29 cellular contexts compared by ENCODE assay signal in genomic region chrX:17328837-17329236, GRCh38.
"Had no signal": no experiment of that assay in that cellular context is flagged by ENCODE, and none has a peak within 500 bp of the region (broad histone marks: within the 10 kb centered on the region; RNA-seq: fewer than 3 reads in every experiment).

No MANE protein-coding gene starts in this region.

- H3K9me3 Mint-ChIP-seq: central memory CD8-positive, alpha-beta T cell; dendritic cell treated with granulocyte-macrophage colony-stimulating factor and Interleukin-4, amounts not matched to agents 40 ng/mL and 50 ng/mL, for 4 days; mesothelial cell of epicardium; naive thymus-derived CD4-positive, alpha-beta T cell; stimulated activated memory B cell treated with anti-CD40 and anti-IgM and Interleukin-4, amounts not matched to agents 10 μg/mL and 1 μg/mL and 100 μg/mL, for 72 hours; stimulated activated naive CD8-positive, alpha-beta T cell treated with anti-CD3 and anti-CD28 coated beads, Interleukin-15, amount 100 ng/mL, for 72 hours had no signal

- H3K27ac Mint-ChIP-seq: activated naive CD8-positive, alpha-beta T cell; dendritic cell treated with granulocyte-macrophage colony-stimulating factor and Interleukin-4, amounts not matched to agents 40 ng/mL and 50 ng/mL, for 4 days; mesothelial cell of epicardium; naive thymus-derived CD4-positive, alpha-beta T cell; stimulated activated memory B cell treated with anti-CD40 and anti-IgM and Interleukin-4, amounts not matched to agents 10 μg/mL and 1 μg/mL and 100 μg/mL, for 72 hours had no signal

- H3K4me1 ChIP-seq: pancreas, psoas muscle, sigmoid colon, upper lobe of left lung, vagina had no signal

- H3K27ac ChIP-seq: pancreas, psoas muscle, sigmoid colon, upper lobe of left lung, vagina had no signal

- H3K4me3 ChIP-seq: pancreas, psoas muscle, sigmoid colon, smooth muscle cell, upper lobe of left lung, vagina had no signal

- H3K27me3 Mint-ChIP-seq: central memory CD8-positive, alpha-beta T cell; dendritic cell treated with granulocyte-macrophage colony-stimulating factor and Interleukin-4, amounts not matched to agents 40 ng/mL and 50 ng/mL, for 4 days; stimulated activated memory B cell treated with anti-CD40 and anti-IgM and Interleukin-4, amounts not matched to agents 10 μg/mL and 1 μg/mL and 100 μg/mL, for 72 hours had no signal

- H3K27me3 ChIP-seq: pancreas, sigmoid colon, upper lobe of left lung, vagina had no signal

- H3K9me3 ChIP-seq: pancreas, psoas muscle, sigmoid colon, upper lobe of left lung, vagina had no signal

- FAIRE-seq: bronchial epithelial cell, frontal cortex had no signal

- H3K4me3 Mint-ChIP-seq: activated naive CD8-positive, alpha-beta T cell; central memory CD8-positive, alpha-beta T cell; dendritic cell treated with granulocyte-macrophage colony-stimulating factor and Interleukin-4, amounts not matched to agents 40 ng/mL and 50 ng/mL, for 4 days; mesothelial cell of epicardium; naive thymus-derived CD4-positive, alpha-beta T cell; stimulated activated memory B cell treated with anti-CD40 and anti-IgM and Interleukin-4, amounts not matched to agents 10 μg/mL and 1 μg/mL and 100 μg/mL, for 72 hours; stimulated activated naive CD8-positive, alpha-beta T cell treated with anti-CD3 and anti-CD28 coated beads, Interleukin-15, amount 100 ng/mL, for 72 hours had no signal

- H3K4me1 Mint-ChIP-seq: central memory CD8-positive, alpha-beta T cell; mesothelial cell of epicardium; naive thymus-derived CD4-positive, alpha-beta T cell; stimulated activated memory B cell treated with anti-CD40 and anti-IgM and Interleukin-4, amounts not matched to agents 10 μg/mL and 1 μg/mL and 100 μg/mL, for 72 hours; stimulated activated naive CD8-positive, alpha-beta T cell treated with anti-CD3 and anti-CD28 coated beads, Interleukin-15, amount 100 ng/mL, for 72 hours had no signal

- H3K36me3 ChIP-seq: pancreas, sigmoid colon, upper lobe of left lung, vagina had no signal

- DNase-seq: activated CD4-positive, alpha-beta T cell treated with anti-CD3 and anti-CD28 coated beads for 48 hours; activated CD4-positive, alpha-beta T cell treated with anti-CD3 and anti-CD28 coated beads, Interleukin-2, amount 50 U/mL, for 48 hours; activated CD8-positive, alpha-beta memory T cell treated with anti-CD3 and anti-CD28 coated beads for 24 hours; activated effector memory CD4-positive, alpha-beta T cell treated with Interleukin-2 at 50 U/mL for 16 hours; activated naive CD4-positive, alpha-beta T cell treated with Interleukin-2 at 50 U/mL for 16 hours; anterior cingulate cortex; effector CD4-positive, alpha-beta T cell; kidney; left colon; naive thymus-derived CD4-positive, alpha-beta T cell; nucleus accumbens; pancreas; psoas muscle; sigmoid colon; stimulated activated CD4-positive, alpha-beta T cell treated with anti-CD3 and anti-CD28 coated beads, Interleukin-1b, Interleukin-23, amount 100 ng/mL, for 48 hours; stimulated activated CD4-positive, alpha-beta T cell treated with anti-CD3 and anti-CD28 coated beads, Interleukin-4, amount 100 ng/mL, for 4 hours; stimulated activated CD8-positive, alpha-beta memory T cell treated with anti-CD3 and anti-CD28 coated beads, Interleukin-4, amount 100 ng/mL, for 48 hours; stimulated activated naive CD8-positive, alpha-beta T cell treated with anti-CD3 and anti-CD28 coated beads, Interleukin-15, amount 100 ng/mL, for 72 hours; substantia nigra; upper lobe of left lung had no signal

- H3K4me2 ChIP-seq: smooth muscle cell had no signal

- H3K36me3 Mint-ChIP-seq: activated naive CD8-positive, alpha-beta T cell; mesothelial cell of epicardium; naive thymus-derived CD4-positive, alpha-beta T cell; stimulated activated memory B cell treated with anti-CD40 and anti-IgM and Interleukin-4, amounts not matched to agents 10 μg/mL and 1 μg/mL and 100 μg/mL, for 72 hours had no signal
